ENCODE assay signal across 1 cellular context in the genomic region with DNA sequence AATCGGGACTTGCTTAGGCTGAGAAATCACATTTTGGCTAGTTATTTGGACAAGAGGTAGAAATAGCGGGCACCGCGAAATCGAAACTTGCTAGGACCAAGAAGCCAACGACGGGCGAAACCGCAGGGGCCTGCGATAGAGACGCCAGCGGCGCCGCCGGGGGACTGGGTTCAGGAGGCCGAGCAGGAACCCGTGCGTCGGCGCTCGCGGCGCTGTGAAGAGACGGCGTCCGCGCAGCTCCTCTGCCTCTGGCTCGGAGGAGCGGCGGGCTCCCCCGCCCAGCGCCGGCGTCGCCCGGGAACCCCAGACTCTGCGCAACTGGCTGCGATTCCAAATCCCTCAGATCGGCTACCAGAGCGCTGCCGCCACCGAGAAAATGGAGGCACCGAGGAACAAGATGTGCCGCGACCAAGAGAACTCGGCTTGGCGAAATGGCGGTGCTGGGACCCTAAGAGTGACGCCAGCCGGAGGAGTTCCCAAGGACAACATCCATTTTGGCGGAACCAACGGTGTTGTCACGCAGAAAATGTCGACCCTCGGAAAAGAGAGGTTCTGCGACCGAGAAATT.
TF ChIP-seq lines count a peak whose summit lies in the region.

No MANE protein-coding gene starts in this region.

TF ChIP-seq in IMR-90, 13 proteins besides CTCF, POLR2A, EP300 and RAD21:
- TF ChIP-seq CHD1 (IDR thresholded peaks at IDR 0.05; ENCODE audit: low read depth, low read length) (peak; percentile 93; the same call in 1 of the 2 replicates), NFE2L2 (IDR thresholded peaks at IDR 0.05; ENCODE audit: low read depth, low read length) (no peak), BHLHE40 (IDR thresholded peaks at IDR 0.05; ENCODE audit: low read depth, low read length) (no peak), MAZ (IDR thresholded peaks at IDR 0.05; ENCODE audit: borderline replicate concordance, low read depth, low read length) (no peak; the same call in 1 of the 2 replicates), FOS (IDR thresholded peaks at IDR 0.05; ENCODE audit: low read depth, low read length) (no peak)
